11 cellular contexts compared by ENCODE assay signal in the genomic region with DNA sequence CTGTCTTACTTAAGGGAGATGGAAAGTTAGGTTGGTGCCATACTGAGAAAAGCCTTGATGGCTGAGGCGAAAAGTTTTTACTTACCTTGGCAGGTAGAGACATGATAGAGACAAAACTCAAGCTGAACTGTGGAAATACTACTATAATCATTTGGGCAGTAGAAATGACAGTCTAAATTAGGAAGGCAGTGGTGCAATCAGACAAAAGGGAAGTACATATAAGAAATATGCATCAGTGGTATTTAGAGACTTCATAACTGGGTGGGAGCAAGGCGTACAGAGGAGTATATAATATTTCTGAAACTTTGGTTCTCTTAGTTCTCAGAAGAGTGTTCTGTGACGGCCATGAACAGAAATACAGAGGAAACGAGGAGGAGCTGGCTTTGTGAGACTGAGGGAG. TPM values are rescaled to one million over a fixed set of nuclear protein-coding genes. Genes with fewer than 3 reads are reported as not detected.
DNase-seq lines count a peak whose midpoint lies in the region; ATAC-seq and TF ChIP-seq lines count a peak whose summit lies in the region.
"Had no signal": no experiment of that assay in that cellular context is flagged by ENCODE, and none has a peak within 500 bp of the region (broad histone marks: within the 10 kb centered on the region; RNA-seq: fewer than 3 reads in every experiment).

No MANE protein-coding gene starts in this region.

- DNase-seq in activated naive CD4-positive, alpha-beta T cell treated with anti-CD3 and anti-CD28 coated beads, Interleukin-2, amount 10 ng/mL, durations not matched to agents 7 days and 5 days: no peak
- no peak for DNase-seq in activated naive CD4-positive, alpha-beta T cell treated with anti-CD3 and anti-CD28 coated beads, Interleukin-2, amount 50 U/mL, for 72 hours (ENCODE audit: low spot score in 2 of 2)
- DNase-seq in Panc1 (ENCODE audit: low read depth, low spot score) (no peak), NCI-H1694 (lab: John Stamatoyannopoulos, UW) (no peak), cerebellar cortex (ENCODE audit: low spot score) (no peak), GM19240 (ENCODE audit: insufficient read length, low spot score) (no peak), HT-29 (ENCODE audit: low spot score) (no peak)

- no peaks in the 10 kb centered on the region for H3K9me3 Mint-ChIP-seq in activated naive CD4-positive, alpha-beta T cell treated with anti-CD3 and anti-CD28 coated beads, Interleukin-2, amount 10 ng/mL, durations not matched to agents 7 days and 5 days
- H3K9me3 Mint-ChIP-seq in activated naive CD4-positive, alpha-beta T cell treated with anti-CD3 and anti-CD28 coated beads, Interleukin-2, amount 50 U/mL, for 72 hours: peaks cover 5 to 10% of the 10 kb centered on the region in 2 donors
- no peaks in the 10 kb centered on the region for H3K9me3 Mint-ChIP-seq in brain
- H3K9me3 Mint-ChIP-seq: GM23338 had no signal

- H3K4me1 Mint-ChIP-seq in activated naive CD4-positive, alpha-beta T cell treated with anti-CD3 and anti-CD28 coated beads, Interleukin-2, amount 10 ng/mL, durations not matched to agents 7 days and 5 days: peaks cover 38% of the 10 kb centered on the region
- peaks cover 12% of the 10 kb centered on the region for H3K4me1 Mint-ChIP-seq in brain

- peak overlapping the region; percentile 96 for H3K27ac Mint-ChIP-seq in activated naive CD4-positive, alpha-beta T cell treated with anti-CD3 and anti-CD28 coated beads, Interleukin-2, amount 10 ng/mL, durations not matched to agents 7 days and 5 days
- H3K27ac Mint-ChIP-seq in activated naive CD4-positive, alpha-beta T cell treated with anti-CD3 and anti-CD28 coated beads, Interleukin-2, amount 50 U/mL, for 72 hours: peak overlapping the region in 1 of 2 donors; percentile 94
- H3K27ac Mint-ChIP-seq in brain: peak overlapping the region in 2 of 5 experiments; percentile 20 to 49
- H3K27ac Mint-ChIP-seq: GM23338 had no signal

- no peak overlapping the region for H3K4me3 Mint-ChIP-seq in activated naive CD4-positive, alpha-beta T cell treated with anti-CD3 and anti-CD28 coated beads, Interleukin-2, amount 10 ng/mL, durations not matched to agents 7 days and 5 days
- peak overlapping the region; percentile 14 to 83 (median 46) for H3K4me3 Mint-ChIP-seq in brain

- no peak for ATAC-seq in activated naive CD4-positive, alpha-beta T cell treated with anti-CD3 and anti-CD28 coated beads, Interleukin-2, amount 50 U/mL, for 72 hours
- no peak for ATAC-seq in Panc1
- ATAC-seq: GM23338 had no signal

- H3K9me3 ChIP-seq in Panc1 (ENCODE audit: control insufficient read depth, insufficient read depth, low read depth, low read length): no peaks in the 10 kb centered on the region
- H3K9me3 ChIP-seq: ascending aorta, prostate gland had no signal

- H3K4me1 ChIP-seq in Panc1 (ENCODE audit: control insufficient read depth, insufficient read depth, low read length): peaks cover 10% of the 10 kb centered on the region
- H3K4me1 ChIP-seq: prostate gland had no signal

- intact Hi-C loops in Panc1 (cut with micrococcal nuclease; ENCODE audit: unreplicated experiment): no loop called here

- no peak overlapping the region for H3K4me3 ChIP-seq in Panc1 (ENCODE audit: low read depth in 2 of 2, low read length in 2 of 2)
- H3K4me3 ChIP-seq: ascending aorta, GM23338, prostate gland had no signal

- peaks cover 3% of the 10 kb centered on the region for H3K36me3 Mint-ChIP-seq in activated naive CD4-positive, alpha-beta T cell treated with anti-CD3 and anti-CD28 coated beads, Interleukin-2, amount 10 ng/mL, durations not matched to agents 7 days and 5 days
- H3K36me3 Mint-ChIP-seq in activated naive CD4-positive, alpha-beta T cell treated with anti-CD3 and anti-CD28 coated beads, Interleukin-2, amount 50 U/mL, for 72 hours: peaks cover 5 to 12% of the 10 kb centered on the region in 2 donors
- no peaks in the 10 kb centered on the region for H3K36me3 Mint-ChIP-seq in brain

- H3K27me3 ChIP-seq in Panc1 (ENCODE audit: control insufficient read depth, insufficient read depth, low read length): no peaks in the 10 kb centered on the region
- H3K27me3 ChIP-seq: ascending aorta had no signal

- POLR2A ChIA-PET in Panc1 (lab: Charles Lee): no interaction called here

- no peaks in the 10 kb centered on the region for H3K27me3 Mint-ChIP-seq in activated naive CD4-positive, alpha-beta T cell treated with anti-CD3 and anti-CD28 coated beads, Interleukin-2, amount 10 ng/mL, durations not matched to agents 7 days and 5 days
- H3K27me3 Mint-ChIP-seq in brain: peaks cover 9% of the 10 kb centered on the region

- CTCF ChIA-PET in activated naive CD4-positive, alpha-beta T cell treated with anti-CD3 and anti-CD28 coated beads, Interleukin-2, amount 10 ng/mL, durations not matched to agents 7 days and 5 days (lab: Charles Lee): interaction anchor here (1.4 kb wide), 1 partner anchor 246 kb away, joined by 3 read pairs; no protein-coding TSS in a partner anchor
- CTCF ChIA-PET in Panc1 (lab: Charles Lee): no interaction called here

- H3K36me3 ChIP-seq in Panc1 (ENCODE audit: control insufficient read depth, insufficient read depth, low read length): no peaks in the 10 kb centered on the region
- H3K36me3 ChIP-seq: ascending aorta, prostate gland had no signal

- TF ChIP-seq CTCF in Panc1 (IDR thresholded peaks at IDR 0.05) (no peak), brain (conservative IDR thresholded peaks at IDR 0.05) (no peak)

- peak overlapping the region; percentile 26; the same call in 1 of the 2 replicates for H3K27ac ChIP-seq in Panc1 (ENCODE audit: low read length)
- H3K27ac ChIP-seq: prostate gland had no signal

- in situ Hi-C loops in Panc1 (cut with HindIII; ENCODE audit: low pct_unique_long_range_greater_than_20kb, low sequenced_read_pairs): no loop called here

- BruUV-seq in Panc1 (replicated peaks; lab: Mats Ljungman, UMichigan): no TSS peak

RNA-seq across cellular contexts. Expression of a gene that starts 2.4 kb away (rescaled TPM):
- total RNA-seq in activated naive CD4-positive, alpha-beta T cell treated with anti-CD3 and anti-CD28 coated beads, Interleukin-2, amount 50 U/mL, for 72 hours: 10 to 100 TPM; 41.9 to 43.6 TPM
- 41.1 TPM for total RNA-seq in Panc1 (2021; ENCODE audit: unreplicated experiment)
- 9.2 TPM for polyA plus RNA-seq in Panc1 (2012; ENCODE audit: insufficient read length)
- polyA plus RNA-seq in brain (ENCODE audit: insufficient read depth, low read depth, low replicate concordance): 4.9 TPM
- 16.1 and 27.3 TPM in 2 replicates for total RNA-seq in HT-29 (2014; rRNA removed; shearing (Covaris generic))
